In the genomic region with DNA sequence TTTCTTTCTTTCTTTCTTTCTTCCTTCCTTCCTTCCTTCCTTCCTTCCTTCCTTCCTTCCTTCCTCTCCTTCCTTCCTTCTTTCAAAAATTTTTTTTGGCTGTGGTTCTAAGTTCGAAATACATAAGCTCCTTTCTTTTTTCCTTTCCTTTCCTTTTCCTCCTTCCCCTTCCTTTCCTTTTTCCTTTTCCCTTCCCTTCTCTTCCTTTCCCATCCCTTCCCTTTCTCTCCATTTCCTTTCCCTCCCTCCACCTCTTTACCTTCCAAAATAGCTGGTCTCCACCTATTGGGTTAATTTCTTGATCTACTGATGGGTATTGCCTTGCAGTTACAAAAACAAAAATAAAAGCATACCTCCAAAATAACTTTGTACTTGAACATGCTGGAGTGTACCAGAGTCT, we compare ENCODE assay signal across 27 cellular contexts.
"Had no signal": no experiment of that assay in that cellular context is flagged by ENCODE, and none has a peak within 500 bp of the region (broad histone marks: within the 10 kb centered on the region; RNA-seq: fewer than 3 reads in every experiment).

No MANE protein-coding gene starts in this region.

- H3K27ac Mint-ChIP-seq: stimulated activated effector memory CD8-positive, alpha-beta T cell treated with anti-CD3 and anti-CD28 coated beads, Interleukin-12 subunit alpha, Interleukin-12 subunit beta, amount 100 ng/mL, for 72 hours; stimulated activated memory B cell treated with anti-CD40 and anti-IgM and Interleukin-4, amounts not matched to agents 10 μg/mL and 1 μg/mL and 100 μg/mL, for 72 hours; stimulated activated naive B cell treated with anti-CD40 and anti-IgM and Interleukin-4, amounts not matched to agents 10 μg/mL and 1 μg/mL and 100 μg/mL, for 72 hours; stimulated activated naive CD8-positive, alpha-beta T cell treated with anti-CD3 and anti-CD28 coated beads, Interleukin-15, amount 100 ng/mL, for 72 hours; type B pancreatic cell had no signal

- H3K9me3 Mint-ChIP-seq: type B pancreatic cell had no signal

- H3K4me3 ChIP-seq: stomach, suprapubic skin, testis, thoracic aorta, thyroid gland, tibial artery, tibial nerve, transverse colon, upper lobe of left lung, upper lobe of right lung, uterus, vagina had no signal

- H3K4me3 Mint-ChIP-seq: stimulated activated effector memory CD8-positive, alpha-beta T cell treated with anti-CD3 and anti-CD28 coated beads, Interleukin-12 subunit alpha, Interleukin-12 subunit beta, amount 100 ng/mL, for 72 hours; stimulated activated memory B cell treated with anti-CD40 and anti-IgM and Interleukin-4, amounts not matched to agents 10 μg/mL and 1 μg/mL and 100 μg/mL, for 72 hours; stimulated activated naive B cell treated with anti-CD40 and anti-IgM and Interleukin-4, amounts not matched to agents 10 μg/mL and 1 μg/mL and 100 μg/mL, for 72 hours; stimulated activated naive CD8-positive, alpha-beta T cell treated with anti-CD3 and anti-CD28 coated beads, Interleukin-15, amount 100 ng/mL, for 72 hours; type B pancreatic cell had no signal

- ATAC-seq: stimulated activated effector memory CD8-positive, alpha-beta T cell treated with anti-CD3 and anti-CD28 coated beads, Interleukin-12 subunit alpha, Interleukin-12 subunit beta, amount 100 ng/mL, for 72 hours; stimulated activated memory B cell treated with anti-CD40 and anti-IgM and Interleukin-4, amounts not matched to agents 10 μg/mL and 1 μg/mL and 100 μg/mL, for 72 hours; stimulated activated naive B cell treated with anti-CD40 and anti-IgM and Interleukin-4, amounts not matched to agents 10 μg/mL and 1 μg/mL and 100 μg/mL, for 72 hours; stimulated activated naive CD8-positive, alpha-beta T cell treated with anti-CD3 and anti-CD28 coated beads, Interleukin-15, amount 100 ng/mL, for 72 hours; upper lobe of right lung had no signal

- H3K36me3 Mint-ChIP-seq: stimulated activated effector memory CD8-positive, alpha-beta T cell treated with anti-CD3 and anti-CD28 coated beads, Interleukin-12 subunit alpha, Interleukin-12 subunit beta, amount 100 ng/mL, for 72 hours; type B pancreatic cell had no signal

- H3K27me3 Mint-ChIP-seq: stimulated activated naive CD8-positive, alpha-beta T cell treated with anti-CD3 and anti-CD28 coated beads, Interleukin-15, amount 100 ng/mL, for 72 hours had no signal

- H3K36me3 ChIP-seq: stomach, suprapubic skin, thoracic aorta, thyroid gland, tibial artery, tibial nerve, transverse colon, upper lobe of left lung, upper lobe of right lung, uterus, vagina had no signal

- DNase-seq: stimulated activated CD4-positive, alpha-beta T cell treated with anti-CD3 and anti-CD28 coated beads, Interleukin-2, amount 100 ng/mL, for 24 hours; stimulated activated CD4-positive, alpha-beta T cell treated with anti-CD3 and anti-CD28 coated beads, Interleukin-2, amount 100 ng/mL, for 48 hours; stimulated activated CD4-positive, alpha-beta T cell treated with anti-CD3 and anti-CD28 coated beads, Interleukin-4, amount 100 ng/mL, for 1 hour; stimulated activated CD4-positive, alpha-beta T cell treated with anti-CD3 and anti-CD28 coated beads, Interleukin-4, amount 100 ng/mL, for 24 hours; stimulated activated CD4-positive, alpha-beta T cell treated with anti-CD3 and anti-CD28 coated beads, Interleukin-4, amount 100 ng/mL, for 4 hours; stimulated activated CD8-positive, alpha-beta memory T cell treated with anti-CD3 and anti-CD28 coated beads, Interleukin-4, amount 100 ng/mL, for 48 hours; stimulated activated naive B cell treated with anti-CD40 and anti-IgM and Interleukin-4, amounts not matched to agents 10 μg/mL and 1 μg/mL and 100 μg/mL, for 72 hours; stimulated activated naive CD4-positive, alpha-beta T cell; stimulated activated naive CD4-positive, alpha-beta T cell treated with Interleukin-2 at 50 U/mL for 16 hours; stimulated activated naive CD8-positive, alpha-beta T cell treated with anti-CD3 and anti-CD28 coated beads, Interleukin-15, amount 100 ng/mL, for 72 hours; stomach; substantia nigra; testis; thyroid gland; tibial artery; transverse colon; trophoblast cell; upper lobe of left lung; upper lobe of right lung; uterus had no signal

- H3K9me3 ChIP-seq: suprapubic skin, testis, thoracic aorta, thyroid gland, tibial artery, upper lobe of right lung, uterus, vagina had no signal

- H3K27ac ChIP-seq: stomach, suprapubic skin, testis, thoracic aorta, thyroid gland, tibial artery, tibial nerve, transverse colon, upper lobe of left lung, upper lobe of right lung, uterus, vagina had no signal

- H3K4me1 Mint-ChIP-seq: stimulated activated memory B cell treated with anti-CD40 and anti-IgM and Interleukin-4, amounts not matched to agents 10 μg/mL and 1 μg/mL and 100 μg/mL, for 72 hours; stimulated activated naive B cell treated with anti-CD40 and anti-IgM and Interleukin-4, amounts not matched to agents 10 μg/mL and 1 μg/mL and 100 μg/mL, for 72 hours; stimulated activated naive CD8-positive, alpha-beta T cell treated with anti-CD3 and anti-CD28 coated beads, Interleukin-15, amount 100 ng/mL, for 72 hours had no signal

- H3K4me1 ChIP-seq: suprapubic skin, testis, thyroid gland, tibial artery, tibial nerve, transverse colon, upper lobe of left lung, upper lobe of right lung, uterus, vagina had no signal
